8 cellular contexts compared by ENCODE assay signal in the genomic region with DNA sequence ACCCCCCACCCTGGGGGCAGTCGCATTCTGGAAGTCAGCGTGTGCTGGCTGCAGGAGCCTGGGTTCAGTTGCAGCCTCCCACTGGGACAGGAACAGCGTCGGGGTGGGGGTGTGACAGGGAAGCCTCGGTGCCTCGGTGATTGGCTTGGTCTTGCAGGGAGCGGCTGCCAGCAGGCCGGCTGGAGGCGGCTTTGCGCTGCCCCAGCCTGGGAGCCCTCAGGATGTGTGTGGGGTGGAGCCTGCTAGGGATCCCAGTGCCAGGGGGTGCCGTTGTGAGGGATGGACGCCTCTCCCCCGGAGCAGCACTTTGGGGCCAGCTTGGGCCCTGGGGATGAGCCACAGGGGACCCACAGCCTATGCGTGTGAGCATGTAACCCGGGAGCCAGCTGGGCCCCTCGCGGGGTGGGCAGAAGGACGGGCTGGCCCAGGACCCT.
DNase-seq lines count a peak whose midpoint lies in the region; ATAC-seq, FAIRE-seq and TF ChIP-seq lines count a peak whose summit lies in the region.

No MANE protein-coding gene starts in this region.

- H4K20me1 ChIP-seq in K562 (replicated peaks; ENCODE audit: control insufficient read depth, insufficient read depth, low read length): no peaks in the 10 kb centered on the region

- peaks cover 21% of the 10 kb centered on the region for H3K4me1 ChIP-seq in A673 (ENCODE audit: insufficient read depth, low read length, poor library complexity, severe bottlenecking)
- H3K4me1 ChIP-seq in HUES48 (ENCODE audit: control insufficient read depth, insufficient read depth, low read length): peaks cover 22% of the 10 kb centered on the region
- H3K4me1 ChIP-seq in K562 (replicated peaks in 1 of 2; ENCODE audit: control insufficient read depth in 2 of 2, insufficient read depth in 2 of 2, low read length in 2 of 2): peaks cover 11% of the 10 kb centered on the region in 2 experiments
- peaks cover 4% of the 10 kb centered on the region for H3K4me1 ChIP-seq in iPS-15b (ENCODE audit: control insufficient read depth, insufficient read depth, low read length)

- no peak for FAIRE-seq in K562 (lab: Jason Lieb, UNC)

- intact Hi-C loops in A673 (cut with micrococcal nuclease; ENCODE audit: unreplicated experiment) (loop anchor here (10.0 kb wide), 1 partner anchor 100 kb away; a partner anchor contains a TSS), K562 (cut with micrococcal nuclease) (loop anchor here (2.0 kb wide), 1 partner anchor 24 kb away; no protein-coding TSS in a partner anchor)

- peak; percentile 74 for ATAC-seq in K562
- no peak for ATAC-seq in HG03108 (IDR thresholded peaks at IDR 0.05; ENCODE audit: unreplicated experiment)

- H3K9me3 ChIP-seq in A673 (ENCODE audit: low read depth, low read length, poor library complexity, severe bottlenecking) (no peaks in the 10 kb centered on the region), HUES48 (ENCODE audit: control insufficient read depth, insufficient read depth, low read length) (no peaks in the 10 kb centered on the region), K562 (replicated peaks; ENCODE audit: control insufficient read depth, insufficient read depth, low read depth, low read length) (no peaks in the 10 kb centered on the region), iPS-15b (ENCODE audit: control insufficient read depth, insufficient read depth, low read length) (no peaks in the 10 kb centered on the region)

- H3K79me2 ChIP-seq in K562 (ENCODE audit: control insufficient read depth, insufficient read depth, low read length): no peaks in the 10 kb centered on the region

- peak overlapping the region; percentile 64 for H3K4me2 ChIP-seq in K562 (ENCODE audit: insufficient read depth, low read length)

- no peak for TF ChIP-seq EP300 in K562 (IDR thresholded peaks at IDR 0.05; ENCODE audit: low read length)

- 4% methylated on average over 18 of the region's 18 CpGs for WGBS in K562 (ENCODE audit: insufficient coverage, low coverage, missing lambda C conversion rate)

- H3K4me3 ChIP-seq in A673 (ENCODE audit: low read depth, low read length, poor library complexity, severe bottlenecking): peak overlapping the region; percentile 33
- H3K4me3 ChIP-seq in HUES48 (ENCODE audit: low read depth, low read length): peak overlapping the region; percentile 62
- H3K4me3 ChIP-seq in K562: peak overlapping the region; percentile 37; the same call in 1 of the 2 replicates
- H3K4me3 ChIP-seq in iPS-15b (ENCODE audit: low read depth, low read length): peak overlapping the region; percentile 54
- peak overlapping the region; percentile 58 for H3K4me3 ChIP-seq in retinal pigment epithelial cell (ENCODE audit: low read length)

- no peak for TF ChIP-seq POLR2A in K562 (conservative IDR thresholded peaks at IDR 0.05)

- H3K36me3 ChIP-seq in A673 (ENCODE audit: insufficient read depth, low read length, poor library complexity, severe bottlenecking) (no peaks in the 10 kb centered on the region), HUES48 (ENCODE audit: control insufficient read depth, insufficient read depth, low read length) (no peaks in the 10 kb centered on the region), K562 (ENCODE audit: control insufficient read depth, insufficient read depth, low read length) (no peaks in the 10 kb centered on the region), iPS-15b (ENCODE audit: control insufficient read depth, insufficient read depth, low read length) (no peaks in the 10 kb centered on the region)

- TF ChIP-seq CTCF in A673 (conservative IDR thresholded peaks at IDR 0.05; ENCODE audit: low read depth, low read length): no peak
- TF ChIP-seq CTCF in K562 (IDR thresholded peaks at IDR 0.05 in 2 of 3, conservative IDR thresholded peaks at IDR 0.05 in 1 of 3; ENCODE audit: insufficient read depth in 2 of 3, low read depth in 1 of 3, low read length in 3 of 3): no peak
- no peak for TF ChIP-seq CTCF in retinal pigment epithelial cell (conservative IDR thresholded peaks at IDR 0.05; ENCODE audit: low read depth, low read length)

- no peaks in the 10 kb centered on the region for H3K9me1 ChIP-seq in K562 (ENCODE audit: control insufficient read depth, insufficient read depth, low read length)

- H3K27ac ChIP-seq in A673 (ENCODE audit: low read depth, low read length, poor library complexity, severe bottlenecking): no peak overlapping the region
- peak overlapping the region; percentile 26 for H3K27ac ChIP-seq in HUES48 (ENCODE audit: low read depth, low read length)
- H3K27ac ChIP-seq in K562 (ENCODE audit: extremely low read depth, low read depth, low read length): no peak overlapping the region

- H3K27me3 ChIP-seq in A673 (replicated peaks; ENCODE audit: insufficient read depth, low read depth, low read length, poor library complexity) (no peaks in the 10 kb centered on the region), HUES48 (ENCODE audit: control insufficient read depth, insufficient read depth, low read length) (no peaks in the 10 kb centered on the region), K562 (ENCODE audit: control insufficient read depth in 2 of 2, insufficient read depth in 2 of 2, low read length in 2 of 2) (peaks cover 0 to 36% of the 10 kb centered on the region in 2 experiments; a peak in 3 of 5 replicates), iPS-15b (ENCODE audit: control insufficient read depth, insufficient read depth, low read length) (peaks cover 3% of the 10 kb centered on the region)

- H2AFZ ChIP-seq in K562 (ENCODE audit: low read depth, low read length): peak overlapping the region; percentile 38; the same call in 1 of the 2 replicates

- no peak for TF ChIP-seq RAD21 in K562 (CRISPR knock-in tag; conservative IDR thresholded peaks at IDR 0.05 in 1 of 2, IDR thresholded peaks at IDR 0.05 in 1 of 2)

- peak overlapping the region; percentile 31 for H3K9ac ChIP-seq in HUES48 (ENCODE audit: low read depth, low read length)
- H3K9ac ChIP-seq in K562 (ENCODE audit: insufficient read depth in 1 of 2, low read depth in 2 of 2, low read length in 2 of 2): peak overlapping the region; percentile 16 to 55; a peak in 2 of 4 replicates
- H3K9ac ChIP-seq in iPS-15b (ENCODE audit: low read depth, low read length): peak overlapping the region; percentile 60

- BruUV-seq in A673 (replicated peaks; lab: Mats Ljungman, UMichigan) (no TSS peak), K562 (replicated peaks; lab: Mats Ljungman, UMichigan) (no TSS peak)

- DNase-seq in A673 (ENCODE audit: low spot score) (peak; percentile 62), K562 (ENCODE audit: extremely low read depth in 1 of 4, low spot score in 3 of 4) (peak in 2 of 4 experiments; percentile 26 to 29), retinal pigment epithelial cell (ENCODE audit: low read depth) (peak; percentile 52), NCI-H2196 treated with DMSO at 0.1 percent for 48 hours (lab: John Stamatoyannopoulos, UW; ENCODE audit: unreplicated experiment) (no peak)
- no peak for DNase-seq in activated CD4-positive, CD25-positive, alpha-beta regulatory T cell treated with anti-CD3 and anti-CD28 coated beads, Interleukin-2, amount 50 U/mL, for 72 hours

- CTCF ChIA-PET in A673 (lab: Charles Lee) (no interaction called here), K562 (lab: Yijun Ruan, JAX; ENCODE audit: low intra/inter-chr PET ratio) (no interaction called here)

- in situ Hi-C loops in K562 (cut with MboI): no loop called here

- POLR2A ChIA-PET in A673 (lab: Charles Lee; ENCODE audit: low non-redundant PET) (no interaction called here), K562 (lab: Yijun Ruan, JAX) (interaction anchor here (0.5 to 2.2 kb wide), 5 partner anchors 10 to 109 kb away, joined by 3 to 8 read pairs (median 5); no protein-coding TSS in a partner anchor)

TF ChIP-seq in K562, 482 proteins besides CTCF, POLR2A, EP300 and RAD21 (continues in another document):
- TF ChIP-seq, protein P1, sequence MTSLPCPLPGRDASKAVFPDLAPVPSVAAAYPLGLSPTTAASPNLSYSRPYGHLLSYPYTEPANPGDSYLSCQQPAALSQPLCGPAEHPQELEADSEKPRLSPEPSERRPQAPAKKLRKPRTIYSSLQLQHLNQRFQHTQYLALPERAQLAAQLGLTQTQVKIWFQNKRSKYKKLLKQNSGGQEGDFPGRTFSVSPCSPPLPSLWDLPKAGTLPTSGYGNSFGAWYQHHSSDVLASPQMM (CRISPR knock-in tag; IDR thresholded peaks at IDR 0.05): no peak
- TF ChIP-seq POLR3G (IDR thresholded peaks at IDR 0.05; ENCODE audit: extremely low read depth, insufficient read length, insufficient replicate concordance) (no peak), RCOR1 (IDR thresholded peaks at IDR 0.05; ENCODE audit: borderline replicate concordance in 1 of 2, low read depth in 2 of 2, low read length in 2 of 2) (0 out of 4 replicates have a peak, but pooled peaks of 1 of the 2 experiments have one; percentile 3), HDAC8 (tag; IDR thresholded peaks at IDR 0.05) (no peak), RAD51 (IDR thresholded peaks at IDR 0.05; ENCODE audit: borderline replicate concordance, low read depth) (no peak), KDM5B (IDR thresholded peaks at IDR 0.05; ENCODE audit: insufficient replicate concordance, low read depth, low read length) (no peak)
- TF ChIP-seq, protein P2, sequence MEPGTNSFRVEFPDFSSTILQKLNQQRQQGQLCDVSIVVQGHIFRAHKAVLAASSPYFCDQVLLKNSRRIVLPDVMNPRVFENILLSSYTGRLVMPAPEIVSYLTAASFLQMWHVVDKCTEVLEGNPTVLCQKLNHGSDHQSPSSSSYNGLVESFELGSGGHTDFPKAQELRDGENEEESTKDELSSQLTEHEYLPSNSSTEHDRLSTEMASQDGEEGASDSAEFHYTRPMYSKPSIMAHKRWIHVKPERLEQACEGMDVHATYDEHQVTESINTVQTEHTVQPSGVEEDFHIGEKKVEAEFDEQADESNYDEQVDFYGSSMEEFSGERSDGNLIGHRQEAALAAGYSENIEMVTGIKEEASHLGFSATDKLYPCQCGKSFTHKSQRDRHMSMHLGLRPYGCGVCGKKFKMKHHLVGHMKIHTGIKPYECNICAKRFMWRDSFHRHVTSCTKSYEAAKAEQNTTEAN (CRISPR knock-in tag; IDR thresholded peaks at IDR 0.05): no peak
- TF ChIP-seq, protein P3, sequence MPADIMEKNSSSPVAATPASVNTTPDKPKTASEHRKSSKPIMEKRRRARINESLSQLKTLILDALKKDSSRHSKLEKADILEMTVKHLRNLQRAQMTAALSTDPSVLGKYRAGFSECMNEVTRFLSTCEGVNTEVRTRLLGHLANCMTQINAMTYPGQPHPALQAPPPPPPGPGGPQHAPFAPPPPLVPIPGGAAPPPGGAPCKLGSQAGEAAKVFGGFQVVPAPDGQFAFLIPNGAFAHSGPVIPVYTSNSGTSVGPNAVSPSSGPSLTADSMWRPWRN (IDR thresholded peaks at IDR 0.05; ENCODE audit: low read depth): no peak

Comparison
In these comparisons a context has a peak if more than half of its experiments do, and no peak if none do; other contexts are left out.
1. DNase-seq: peak in A673 (single experiment) and retinal pigment epithelial cell (single experiment); none in NCI-H2196 treated with DMSO at 0.1 percent for 48 hours (single experiment) and activated CD4-positive, CD25-positive, alpha-beta regulatory T cell treated with anti-CD3 and anti-CD28 coated beads, Interleukin-2, amount 50 U/mL, for 72 hours (single experiment).
2. Peak in every context shown above with its lines, with median percentiles within 50 percentile points of each other: H3K4me3 ChIP-seq and H3K9ac ChIP-seq.